1 cellular context compared by ENCODE assay signal in the genomic region with DNA sequence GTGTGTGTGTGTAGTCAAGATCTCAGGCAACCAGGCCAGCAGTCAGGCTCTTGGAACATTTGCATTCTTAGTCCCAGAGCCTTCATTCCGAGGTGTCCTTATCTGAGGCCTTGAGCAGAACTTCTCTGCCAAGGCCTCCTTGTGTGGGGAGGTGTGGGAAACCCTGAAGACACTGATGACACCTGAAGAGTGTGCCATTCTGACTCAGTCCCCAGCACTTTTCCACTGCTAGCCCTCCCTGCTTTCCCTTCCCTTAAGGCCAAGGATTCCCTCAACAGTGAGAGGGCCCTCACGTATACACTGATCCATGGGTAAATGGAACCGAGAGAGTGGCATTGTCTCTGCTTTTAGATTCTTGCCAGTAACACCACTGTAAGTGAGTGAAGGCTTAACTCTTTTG.
TF ChIP-seq lines count a peak whose summit lies in the region.

No MANE protein-coding gene starts in this region.

TF ChIP-seq in HEK293, 187 proteins besides CTCF, POLR2A, EP300 and RAD21 (continued from another document):
- no peak for TF ChIP-seq PRDM10 (tag by site-specific recombination; IDR thresholded peaks at IDR 0.05)
- TF ChIP-seq, protein P1, sequence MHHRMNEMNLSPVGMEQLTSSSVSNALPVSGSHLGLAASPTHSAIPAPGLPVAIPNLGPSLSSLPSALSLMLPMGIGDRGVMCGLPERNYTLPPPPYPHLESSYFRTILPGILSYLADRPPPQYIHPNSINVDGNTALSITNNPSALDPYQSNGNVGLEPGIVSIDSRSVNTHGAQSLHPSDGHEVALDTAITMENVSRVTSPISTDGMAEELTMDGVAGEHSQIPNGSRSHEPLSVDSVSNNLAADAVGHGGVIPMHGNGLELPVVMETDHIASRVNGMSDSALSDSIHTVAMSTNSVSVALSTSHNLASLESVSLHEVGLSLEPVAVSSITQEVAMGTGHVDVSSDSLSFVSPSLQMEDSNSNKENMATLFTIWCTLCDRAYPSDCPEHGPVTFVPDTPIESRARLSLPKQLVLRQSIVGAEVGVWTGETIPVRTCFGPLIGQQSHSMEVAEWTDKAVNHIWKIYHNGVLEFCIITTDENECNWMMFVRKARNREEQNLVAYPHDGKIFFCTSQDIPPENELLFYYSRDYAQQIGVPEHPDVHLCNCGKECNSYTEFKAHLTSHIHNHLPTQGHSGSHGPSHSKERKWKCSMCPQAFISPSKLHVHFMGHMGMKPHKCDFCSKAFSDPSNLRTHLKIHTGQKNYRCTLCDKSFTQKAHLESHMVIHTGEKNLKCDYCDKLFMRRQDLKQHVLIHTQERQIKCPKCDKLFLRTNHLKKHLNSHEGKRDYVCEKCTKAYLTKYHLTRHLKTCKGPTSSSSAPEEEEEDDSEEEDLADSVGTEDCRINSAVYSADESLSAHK (tag by site-specific recombination; IDR thresholded peaks at IDR 0.05) = no peak
- no peak for TF ChIP-seq SP7 (tag by site-specific recombination; IDR thresholded peaks at IDR 0.05)
- TF ChIP-seq SCRT2 (tag by site-specific recombination; IDR thresholded peaks at IDR 0.05) = peak; percentile 79
- no peak for TF ChIP-seq ZNF433 (tag by site-specific recombination; IDR thresholded peaks at IDR 0.05; ENCODE audit: low read depth)
- no peak for TF ChIP-seq ZSCAN18 (tag by site-specific recombination; IDR thresholded peaks at IDR 0.05)
- no peak for TF ChIP-seq ZFP69B (tag by site-specific recombination; IDR thresholded peaks at IDR 0.05)
- TF ChIP-seq HOXA7 (CRISPR knock-in tag; IDR thresholded peaks at IDR 0.05; ENCODE audit: borderline replicate concordance) = no peak
